19 cellular contexts compared by ENCODE assay signal in the genomic region with DNA sequence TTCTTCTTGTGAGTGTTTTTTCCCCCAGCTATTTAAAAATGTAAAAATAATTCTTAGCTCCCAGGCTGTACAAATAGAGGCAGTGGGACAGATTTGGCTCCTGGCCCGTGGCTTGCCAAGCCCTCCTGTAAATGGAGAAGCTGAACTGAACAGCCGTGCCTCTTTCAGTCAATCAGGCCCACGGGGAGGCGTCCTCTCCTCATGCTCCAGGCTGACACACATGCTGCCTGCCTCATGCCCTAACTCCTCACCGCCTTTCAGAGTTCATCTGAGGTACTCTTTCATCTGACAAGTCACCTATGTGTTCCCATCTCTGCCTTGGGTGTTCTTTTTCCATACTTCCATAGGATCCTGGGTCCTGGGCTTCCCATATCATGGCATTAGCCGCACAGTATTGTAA. TPM values are rescaled to one million over a fixed set of nuclear protein-coding genes. Genes with fewer than 3 reads are reported as not detected.
A peak's percentile ranks its signal among the peaks of the same experiment; 100 is the strongest.
DNase-seq lines count a peak whose midpoint lies in the region; ATAC-seq and TF ChIP-seq lines count a peak whose summit lies in the region.
"Had no signal": no experiment of that assay in that cellular context is flagged by ENCODE, and none has a peak within 500 bp of the region (broad histone marks: within the 10 kb centered on the region; RNA-seq: fewer than 3 reads in every experiment).

No MANE protein-coding gene starts in this region.

- no peaks in the 10 kb centered on the region for H3K27me3 Mint-ChIP-seq in naive thymus-derived CD8-positive, alpha-beta T cell

- H3K27ac ChIP-seq in brain microvascular endothelial cell, result no peak overlapping the region
- H3K27ac ChIP-seq: 22Rv1 had no signal

- H3K27me3 ChIP-seq in brain microvascular endothelial cell (replicated peaks), result no peaks in the 10 kb centered on the region

- DNase-seq in NCI-H2081 (lab: John Stamatoyannopoulos, UW) (peak; percentile 18 to 49), NCI-H2081 treated with DMSO at 0.1 percent for 48 hours (lab: John Stamatoyannopoulos, UW) (no peak), NCI-H1092 (lab: John Stamatoyannopoulos, UW) (peak; percentile 9), brain microvascular endothelial cell (peak; percentile 29), hepatic stellate cell (ENCODE audit: low spot score) (no peak), DMS153 (lab: John Stamatoyannopoulos, UW) (no peak)
- DNase-seq in naive thymus-derived CD8-positive, alpha-beta T cell, result no peak
- DNase-seq: activated T-cell treated with anti-CD3 and anti-CD28 coated beads, Interleukin-2, amount 50 U/mL, for 1 hour; endodermal cell; MV-4-11; NCI-H526; nephron progenitor cell had no signal

- no peaks in the 10 kb centered on the region for H3K36me3 ChIP-seq in brain microvascular endothelial cell (replicated peaks)

- H3K27ac Mint-ChIP-seq in naive thymus-derived CD8-positive, alpha-beta T cell, result peak overlapping the region in 9 of 10 donors; percentile 20 to 86 (median 75)
- H3K27ac Mint-ChIP-seq: endodermal cell, nephron progenitor cell had no signal

- H3K4me3 Mint-ChIP-seq in naive thymus-derived CD8-positive, alpha-beta T cell, result no peak overlapping the region
- H3K4me3 Mint-ChIP-seq: brain, endodermal cell, nephron progenitor cell had no signal

- no peak for ATAC-seq in naive thymus-derived CD8-positive, alpha-beta T cell
- ATAC-seq in HG02759 (IDR thresholded peaks at IDR 0.05; ENCODE audit: unreplicated experiment), result no peak
- ATAC-seq: Right ventricle myocardium inferior had no signal

- POLR2A ChIA-PET in naive thymus-derived CD8-positive, alpha-beta T cell (lab: Charles Lee), result no interaction called here

- no peaks in the 10 kb centered on the region for H3K9me3 Mint-ChIP-seq in naive thymus-derived CD8-positive, alpha-beta T cell
- H3K9me3 Mint-ChIP-seq: brain, endodermal cell, nephron progenitor cell had no signal

- H3K4me1 Mint-ChIP-seq in naive thymus-derived CD8-positive, alpha-beta T cell, result peaks cover 20 to 52% (median 44%) of the 10 kb centered on the region in 4 donors

- peak; percentile 12 for TF ChIP-seq CTCF in brain microvascular endothelial cell (IDR thresholded peaks at IDR 0.05; ENCODE audit: low read depth, low read length, missing control alignments)

- H3K4me3 ChIP-seq in brain microvascular endothelial cell (ENCODE audit: low read depth, low read length), result no peak overlapping the region
- H3K4me3 ChIP-seq: skin epidermis had no signal

- H3K36me3 Mint-ChIP-seq in naive thymus-derived CD8-positive, alpha-beta T cell, result peaks cover 4 to 93% (median 27%) of the 10 kb centered on the region in 3 donors
- H3K36me3 Mint-ChIP-seq: brain had no signal

- in situ Hi-C loops in brain microvascular endothelial cell (cut with HindIII; ENCODE audit: low pct_ligation_motif_present, low sequenced_read_pairs), result no loop called here

RNA-seq across cellular contexts. Expression of gene BMP10, which starts 58.9 kb away (rescaled TPM):
- not detected for total RNA-seq in naive thymus-derived CD8-positive, alpha-beta T cell
- polyA plus RNA-seq in naive thymus-derived CD8-positive, alpha-beta T cell, result not detected
- total RNA-seq: endodermal cell, kidney epithelial cell, temporal lobe had no signal

Comparison
In these comparisons a context has a peak if more than half of its experiments do, and no peak if none do; other contexts are left out.
1. DNase-seq: peak in NCI-H2081 (2 of 2), NCI-H1092 (single experiment) and brain microvascular endothelial cell (single experiment); none in NCI-H2081 treated with DMSO at 0.1 percent for 48 hours (single experiment), naive thymus-derived CD8-positive, alpha-beta T cell (0 of 10), hepatic stellate cell (single experiment) and DMS153 (single experiment).